ENCODE assay signal across 14 cellular contexts in genomic region chr14:59422069-59422881, GRCh38. TPM values are rescaled to one million over a fixed set of nuclear protein-coding genes. Genes with fewer than 3 reads are reported as not detected.
DNase-seq lines count a peak whose midpoint lies in the region; ATAC-seq, FAIRE-seq and TF ChIP-seq lines count a peak whose summit lies in the region.
"Had no signal": no experiment of that assay in that cellular context is flagged by ENCODE, and none has a peak within 500 bp of the region (broad histone marks: within the 10 kb centered on the region; RNA-seq: fewer than 3 reads in every experiment).

No MANE protein-coding gene starts in this region.

- no peaks in the 10 kb centered on the region for H3F3A ChIP-seq in PC-3 (ENCODE audit: low read length, unreplicated experiment)

- H3K36me3 Mint-ChIP-seq in progenitor cell of endocrine pancreas (ENCODE audit: insufficient read depth): no peaks in the 10 kb centered on the region
- H3K36me3 Mint-ChIP-seq: IgD-negative memory B cell had no signal

- peaks cover 26 to 42% (median 29%) of the 10 kb centered on the region in 10 experiments for H3K4me1 ChIP-seq in BLaER1 treated with 17β-estradiol and CSF1 and Interleukin-3, amounts not matched to agents 10 nM and 100 nM
- H3K4me1 ChIP-seq in HCT116 (ENCODE audit: control insufficient read depth in 1 of 2, insufficient read depth in 2 of 2, low read length in 2 of 2) (no peaks in the 10 kb centered on the region), PC-3 (ENCODE audit: insufficient read depth, low read length) (no peaks in the 10 kb centered on the region), kidney (ENCODE audit: control insufficient read depth in 1 of 2, insufficient read depth in 1 of 2, low read depth in 1 of 2, low read length in 2 of 2) (no peaks in the 10 kb centered on the region), mesenchymal stem cell (ENCODE audit: control insufficient read depth, insufficient read depth, low read depth, low read length) (no peaks in the 10 kb centered on the region)

- no peaks in the 10 kb centered on the region for H3K79me1 ChIP-seq in mesenchymal stem cell (replicated peaks; ENCODE audit: low read length, poor library complexity, severe bottlenecking)

- no peak overlapping the region for H2AK5ac ChIP-seq in mesenchymal stem cell (ENCODE audit: low read length, severe bottlenecking)

- H3K9me3 Mint-ChIP-seq in progenitor cell of endocrine pancreas (ENCODE audit: low read depth): no peaks in the 10 kb centered on the region
- H3K9me3 Mint-ChIP-seq: IgD-negative memory B cell had no signal

- TF ChIP-seq POLR2A in HCT116 (IDR thresholded peaks at IDR 0.05; ENCODE audit: borderline replicate concordance, extremely low read depth, insufficient read depth, insufficient read length): no peak

- TF ChIP-seq RAD21 in HCT116 (IDR thresholded peaks at IDR 0.05; ENCODE audit: low read depth): peak; percentile 72

- no peaks in the 10 kb centered on the region for H3K27me3 ChIP-seq in BLaER1 treated with 17β-estradiol and CSF1 and Interleukin-3, amounts not matched to agents 10 nM and 100 nM
- no peaks in the 10 kb centered on the region for H3K27me3 ChIP-seq in HCT116 (ENCODE audit: insufficient read depth, low read length)
- H3K27me3 ChIP-seq in PC-3 (ENCODE audit: low read length): no peaks in the 10 kb centered on the region
- H3K27me3 ChIP-seq in mesenchymal stem cell (ENCODE audit: control insufficient read depth in 1 of 2, insufficient read depth in 1 of 2, low read length in 2 of 2): no peaks in the 10 kb centered on the region

- DNase-seq in HCT116 (ENCODE audit: low read depth, low spot score) (no peak), PC-3 (peak; percentile 62), kidney (no peak), progenitor cell of endocrine pancreas (ENCODE audit: low spot score, unreplicated experiment) (no peak), mesenchymal stem cell (no peak)
- no peak for DNase-seq in stimulated activated CD4-positive, alpha-beta T cell treated with anti-CD3 and anti-CD28 coated beads, Interleukin-4, amount 100 ng/mL, for 24 hours
- DNase-seq: activated T-cell treated with anti-CD3 and anti-CD28 coated beads, Interleukin-2, amount 50 U/mL, for 48 hours; effector CD4-positive, alpha-beta T cell; stimulated activated CD4-positive, alpha-beta T cell treated with anti-CD3 and anti-CD28 coated beads, Interleukin-1b, Interleukin-23, amount 100 ng/mL, for 48 hours had no signal

- H3K18ac ChIP-seq in mesenchymal stem cell (ENCODE audit: low read depth in 1 of 2, low read length in 2 of 2): no peak overlapping the region

- H3K27ac Mint-ChIP-seq in progenitor cell of endocrine pancreas: no peak overlapping the region

- H3K4me1 Mint-ChIP-seq in progenitor cell of endocrine pancreas (ENCODE audit: low read depth): no peaks in the 10 kb centered on the region

- H3K27me3 Mint-ChIP-seq in progenitor cell of endocrine pancreas: peaks cover 6% of the 10 kb centered on the region
- H3K27me3 Mint-ChIP-seq: IgD-negative memory B cell had no signal

- H3K9ac ChIP-seq in BLaER1 treated with 17β-estradiol and CSF1 and Interleukin-3, amounts not matched to agents 10 nM and 100 nM: no peak overlapping the region
- H3K9ac ChIP-seq in HCT116 (ENCODE audit: low read length) (no peak overlapping the region), PC-3 (ENCODE audit: low read length) (no peak overlapping the region), kidney (ENCODE audit: low read length in 2 of 2) (no peak overlapping the region), mesenchymal stem cell (ENCODE audit: low read length) (no peak overlapping the region)

- no peak overlapping the region for H3K4me3 ChIP-seq in BLaER1 treated with 17β-estradiol and CSF1 and Interleukin-3, amounts not matched to agents 10 nM and 100 nM
- H3K4me3 ChIP-seq in HCT116 (replicated peaks in 1 of 2; ENCODE audit: low read depth in 1 of 2, low read length in 2 of 2) (no peak overlapping the region), PC-3 (ENCODE audit: low read length) (no peak overlapping the region), kidney (ENCODE audit: low read length in 2 of 2) (no peak overlapping the region), mesenchymal stem cell (ENCODE audit: insufficient read depth in 1 of 2, low read depth in 1 of 2, low read length in 2 of 2) (no peak overlapping the region)

- FAIRE-seq in kidney (lab: Jason Lieb, UNC): no peak
- FAIRE-seq: G401.6 had no signal

- POLR2A ChIA-PET in HCT116 (lab: Charles Lee): no interaction called here
- POLR2A ChIA-PET in PC-3 (lab: Charles Lee; ENCODE audit: unreplicated experiment): no interaction called here

- H3K14ac ChIP-seq in mesenchymal stem cell (ENCODE audit: low read length in 2 of 2): no peak overlapping the region

- H4K91ac ChIP-seq in mesenchymal stem cell (ENCODE audit: low read length): no peak overlapping the region

- H2BK5ac ChIP-seq in mesenchymal stem cell (ENCODE audit: low read depth, low read length, poor library complexity, severe bottlenecking): no peak overlapping the region

- peak overlapping the region in 1 of 2 experiments; percentile 28 for H2BK12ac ChIP-seq in mesenchymal stem cell (ENCODE audit: low read length in 2 of 2)

- no peaks in the 10 kb centered on the region for H4K20me1 ChIP-seq in BLaER1 treated with 17β-estradiol and CSF1 and Interleukin-3, amounts not matched to agents 10 nM and 100 nM
- no peaks in the 10 kb centered on the region for H4K20me1 ChIP-seq in HCT116 (ENCODE audit: insufficient read depth)
- no peaks in the 10 kb centered on the region for H4K20me1 ChIP-seq in PC-3 (ENCODE audit: low read length)

- no peak overlapping the region for H2BK120ac ChIP-seq in mesenchymal stem cell (ENCODE audit: low read depth, low read length)

- no peaks in the 10 kb centered on the region for H3K9me3 ChIP-seq in BLaER1 treated with 17β-estradiol and CSF1 and Interleukin-3, amounts not matched to agents 10 nM and 100 nM (replicated peaks in 1 of 11)
- no peaks in the 10 kb centered on the region for H3K9me3 ChIP-seq in HCT116 (ENCODE audit: control insufficient read depth in 1 of 2, insufficient read depth in 1 of 2, low read depth in 1 of 2, low read length in 2 of 2)
- no peaks in the 10 kb centered on the region for H3K9me3 ChIP-seq in PC-3 (ENCODE audit: low read length)
- no peaks in the 10 kb centered on the region for H3K9me3 ChIP-seq in kidney (ENCODE audit: control insufficient read depth in 1 of 2, low read length in 2 of 2)
- no peaks in the 10 kb centered on the region for H3K9me3 ChIP-seq in mesenchymal stem cell (ENCODE audit: control insufficient read depth, low read length)

- no peak overlapping the region for H2AFZ ChIP-seq in HCT116 (ENCODE audit: low read depth, low read length, poor library complexity, severe bottlenecking)
- no peak overlapping the region for H2AFZ ChIP-seq in PC-3 (ENCODE audit: low read length)
- H2AFZ ChIP-seq in mesenchymal stem cell (ENCODE audit: low read depth, low read length): no peak overlapping the region

- 75% methylated on average over 7 of the region's 7 CpGs for WGBS in mesenchymal stem cell

- ATAC-seq in HCT116: no peak; the same call in 1 of the 2 replicates
- ATAC-seq in PC-3: peak; percentile 39; the same call in 1 of the 2 replicates
- ATAC-seq in HG03097 (IDR thresholded peaks at IDR 0.05; ENCODE audit: low FRiP score, unreplicated experiment): no peak
- ATAC-seq: left lobe of liver had no signal

- peak; percentile 4 to 37 (median 30); a peak in 2 of 6 replicates for TF ChIP-seq CTCF in HCT116 (IDR thresholded peaks at IDR 0.05 in 2 of 3, conservative IDR thresholded peaks at IDR 0.05 in 1 of 3; ENCODE audit: borderline replicate concordance in 1 of 3, insufficient read depth in 1 of 3, low read depth in 2 of 3, low read length in 2 of 3)
- TF ChIP-seq CTCF in PC-3 (conservative IDR thresholded peaks at IDR 0.05; ENCODE audit: low read depth, low read length): peak; percentile 97
- TF ChIP-seq CTCF in kidney (IDR thresholded peaks at IDR 0.05; ENCODE audit: borderline replicate concordance, extremely low read depth, insufficient read depth): no peak
- no peak for TF ChIP-seq CTCF in progenitor cell of endocrine pancreas (IDR thresholded peaks at IDR 0.05; ENCODE audit: unreplicated experiment)

- H2BK15ac ChIP-seq in mesenchymal stem cell (ENCODE audit: low read depth, poor library complexity, severe bottlenecking): no peak overlapping the region

- H3K79me2 ChIP-seq in HCT116 (ENCODE audit: insufficient read depth, low read length) (no peaks in the 10 kb centered on the region), PC-3 (ENCODE audit: low read length) (no peaks in the 10 kb centered on the region)

- RAD21 ChIA-PET in HCT116 (lab: Charles Lee; ENCODE audit: low non-redundant PET in 1 of 2, low total read pairs in 2 of 2, uncharacterized antibody in 2 of 2, unreplicated experiment in 2 of 2): no interaction called here

- no peak overlapping the region for H3K23ac ChIP-seq in mesenchymal stem cell (ENCODE audit: low read length in 2 of 2)

- no peak overlapping the region for H3K4ac ChIP-seq in mesenchymal stem cell (ENCODE audit: low read depth in 1 of 2, low read length in 2 of 2)

- no TSS peak for BruUV-seq in HCT116 (replicated peaks; lab: Mats Ljungman, UMichigan)
- BruUV-seq in PC-3 (replicated peaks; lab: Mats Ljungman, UMichigan): no TSS peak

- no peaks in the 10 kb centered on the region for H3K9me2 ChIP-seq in HCT116 (ENCODE audit: insufficient read depth)
- no peaks in the 10 kb centered on the region for H3K9me2 ChIP-seq in PC-3 (replicated peaks; ENCODE audit: low read length)

- H3K4me2 ChIP-seq in BLaER1 treated with 17β-estradiol and CSF1 and Interleukin-3, amounts not matched to agents 10 nM and 100 nM: peak overlapping the region; percentile 26 to 63 (median 46)
- no peak overlapping the region for H3K4me2 ChIP-seq in HCT116 (ENCODE audit: low read length)
- no peak overlapping the region for H3K4me2 ChIP-seq in PC-3 (ENCODE audit: low read length)
- no peak overlapping the region for H3K4me2 ChIP-seq in mesenchymal stem cell (ENCODE audit: low read length, poor library complexity, severe bottlenecking)

- intact Hi-C loops in HCT116 (cut with micrococcal nuclease) (loop anchor here (1.0 to 5.0 kb wide), 2 partner anchors 235 to 295 kb away; partner anchors contain the start of gene DAAM1), PC-3 (cut with micrococcal nuclease) (loop anchor here (1.0 to 5.0 kb wide), 4 partner anchors 101 to 295 kb away; partner anchors contain the start of gene DAAM1), kidney (cut with DNase I) (no loop called here)

- no peak overlapping the region for H3K4me3 Mint-ChIP-seq in progenitor cell of endocrine pancreas (ENCODE audit: low read depth)

- CTCF ChIA-PET in HCT116 (lab: Charles Lee): interaction anchor here (1.1 kb wide), 1 partner anchor 293 kb away, joined by 5 read pairs; no protein-coding TSS in a partner anchor
- CTCF ChIA-PET in PC-3 (lab: Charles Lee): interaction anchor here (0.7 to 1.0 kb wide), 2 partner anchors 238 to 296 kb away, joined by 3 read pairs; no protein-coding TSS in a partner anchor

- H3K36me3 ChIP-seq in BLaER1 treated with 17β-estradiol and CSF1 and Interleukin-3, amounts not matched to agents 10 nM and 100 nM: no peaks in the 10 kb centered on the region
- no peaks in the 10 kb centered on the region for H3K36me3 ChIP-seq in HCT116 (ENCODE audit: control insufficient read depth in 1 of 2, insufficient read depth in 2 of 2, low read length in 2 of 2)
- no peaks in the 10 kb centered on the region for H3K36me3 ChIP-seq in PC-3 (ENCODE audit: low read depth, low read length)
- H3K36me3 ChIP-seq in kidney (ENCODE audit: control insufficient read depth in 1 of 2, insufficient read depth in 2 of 2, low read length in 2 of 2): no peaks in the 10 kb centered on the region
- no peaks in the 10 kb centered on the region for H3K36me3 ChIP-seq in mesenchymal stem cell (ENCODE audit: control insufficient read depth in 1 of 2, insufficient read depth in 2 of 2, low read depth in 1 of 2, low read length in 2 of 2)

- no peak overlapping the region for H4K8ac ChIP-seq in mesenchymal stem cell (ENCODE audit: low read length)

- H3K27ac ChIP-seq in BLaER1 treated with 17β-estradiol and CSF1 and Interleukin-3, amounts not matched to agents 10 nM and 100 nM: no peak overlapping the region
- H3K27ac ChIP-seq in HCT116 (ENCODE audit: low read depth, low read length) (no peak overlapping the region), PC-3 (ENCODE audit: low read length) (no peak overlapping the region), kidney (ENCODE audit: low read depth in 2 of 2, low read length in 2 of 2) (peak overlapping the region; percentile 9 to 15), mesenchymal stem cell (ENCODE audit: low read length, poor library complexity, severe bottlenecking) (no peak overlapping the region)

RNA-seq across cellular contexts. Expression of gene GPR135, which starts 42.9 kb away (rescaled TPM):
- total RNA-seq in HCT116 (2021; ENCODE audit: unreplicated experiment): 3.9 TPM
- polyA plus RNA-seq in HCT116 (2012): 0.77 and 0.80 TPM in 2 replicates
- 6.7 and 10.3 TPM in 2 replicates for total RNA-seq in PC-3 (2014; rRNA removed)
- total RNA-seq in kidney: 3.0 TPM
- 0.77 TPM for polyA plus RNA-seq in kidney (ENCODE audit: insufficient read depth, low read depth, low replicate concordance)
- total RNA-seq in progenitor cell of endocrine pancreas: 3.0 and 3.4 TPM in 2 replicates
- polyA plus RNA-seq in mesenchymal stem cell (2013, experiment 1 of 2): 0.70 TPM
- polyA plus RNA-seq in mesenchymal stem cell (2013, experiment 2 of 2): 0.75 TPM

Comparison
In these comparisons a context has a peak if more than half of its experiments do, and no peak if none do; other contexts are left out.
1. H3K27ac ChIP-seq: peak in kidney (2 of 2); none in BLaER1 treated with 17β-estradiol and CSF1 and Interleukin-3, amounts not matched to agents 10 nM and 100 nM (0 of 11), HCT116 (single experiment), PC-3 (single experiment) and mesenchymal stem cell (single experiment).
2. H3K4me2 ChIP-seq: peak in BLaER1 treated with 17β-estradiol and CSF1 and Interleukin-3, amounts not matched to agents 10 nM and 100 nM (11 of 11); none in HCT116 (single experiment), PC-3 (single experiment) and mesenchymal stem cell (single experiment).
3. CTCF ChIP-seq: peak in HCT116 (3 of 3) and PC-3 (single experiment); none in kidney (single experiment) and progenitor cell of endocrine pancreas (single experiment).